13 cellular contexts compared by ENCODE assay signal in genomic region chr5:172010278-172010677, GRCh38. TPM values are rescaled to one million over a fixed set of nuclear protein-coding genes. Genes with fewer than 3 reads are reported as not detected.
A peak's percentile ranks its signal among the peaks of the same experiment; 100 is the strongest.
DNase-seq lines count a peak whose midpoint lies in the region; ATAC-seq and TF ChIP-seq lines count a peak whose summit lies in the region.
"Had no signal": no experiment of that assay in that cellular context is flagged by ENCODE, and none has a peak within 500 bp of the region (broad histone marks: within the 10 kb centered on the region; RNA-seq: fewer than 3 reads in every experiment).

No MANE protein-coding gene starts in this region.

- H3F3A ChIP-seq in smooth muscle cell (ENCODE audit: low read depth): peaks cover 14% of the 10 kb centered on the region

- TF ChIP-seq EP300 in tibial nerve (IDR thresholded peaks at IDR 0.05): no peak

- 35 to 45% methylated on average over 2 of the region's 2 CpGs for WGBS in heart right ventricle, 2 donors
- 76% methylated on average over 2 of the region's 2 CpGs for WGBS in smooth muscle cell (ENCODE audit: low lambda C conversion rate)
- WGBS in tibial nerve, 2 donors: 49% methylated on average over 2 of the region's 2 CpGs

- peaks cover 6 to 28% (median 17%) of the 10 kb centered on the region in 9 donors for H3K4me1 ChIP-seq in heart right ventricle
- peaks cover 24% of the 10 kb centered on the region for H3K4me1 ChIP-seq in smooth muscle cell (ENCODE audit: low read depth)
- H3K4me1 ChIP-seq in tibial nerve: peaks cover 0 to 16% (median 7%) of the 10 kb centered on the region in 4 donors

- intact Hi-C loops in heart right ventricle (cut with DNase I) (no loop called here), Right ventricle myocardium superior (cut with DNase I) (no loop called here)

- H3K9ac ChIP-seq in smooth muscle cell (ENCODE audit: low read depth): no peak overlapping the region

- H3K4me2 ChIP-seq in smooth muscle cell: no peak overlapping the region

- TF ChIP-seq POLR2A in tibial nerve (IDR thresholded peaks at IDR 0.05): no peak

- DNase-seq in heart right ventricle: no peak
- DNase-seq in Right ventricle myocardium superior: no peak
- DNase-seq in NCI-H1694 (lab: John Stamatoyannopoulos, UW): peak; percentile 61
- DNase-seq in cerebellar cortex (ENCODE audit: low spot score): peak; percentile 72
- no peak for DNase-seq in smooth muscle cell (lab: John Stamatoyannopoulos, UW; ENCODE audit: unreplicated experiment)
- DNase-seq in tibial nerve (ENCODE audit: low spot score in 2 of 2): no peak
- no peak for DNase-seq in stimulated activated CD4-positive, alpha-beta T cell treated with anti-CD3 and anti-CD28 coated beads, Interleukin-4, amount 100 ng/mL, for 4 hours
- DNase-seq in left lobe of liver (ENCODE audit: low spot score): no peak
- DNase-seq: activated CD8-positive, alpha-beta T cell treated with anti-CD3 and anti-CD28 coated beads, Interleukin-2, amount 10 ng/mL, durations not matched to agents 7 days and 5 days; CD4-positive, CD25-positive, alpha-beta regulatory T cell; nephron progenitor cell; stimulated activated CD4-positive, alpha-beta T cell treated with anti-CD3 and anti-CD28 coated beads, Interleukin-4, amount 100 ng/mL, for 24 hours; upper lobe of right lung had no signal

- H3K79me2 ChIP-seq in smooth muscle cell (ENCODE audit: low read depth): peaks cover 11% of the 10 kb centered on the region

- H3K9me3 ChIP-seq in heart right ventricle (no peaks in the 10 kb centered on the region), smooth muscle cell (replicated peaks; ENCODE audit: low read depth) (no peaks in the 10 kb centered on the region), tibial nerve (no peaks in the 10 kb centered on the region)
- H3K9me3 ChIP-seq: upper lobe of right lung had no signal

- H4K20me1 ChIP-seq in smooth muscle cell (ENCODE audit: low read depth): peaks cover 3% of the 10 kb centered on the region

- H3K27me3 ChIP-seq in heart right ventricle: no peaks in the 10 kb centered on the region
- H3K27me3 ChIP-seq in smooth muscle cell (ENCODE audit: low read depth): no peaks in the 10 kb centered on the region
- H3K27me3 ChIP-seq in tibial nerve: no peaks in the 10 kb centered on the region
- H3K27me3 ChIP-seq: upper lobe of right lung had no signal

- H3K27ac ChIP-seq in heart right ventricle (no peak overlapping the region), smooth muscle cell (ENCODE audit: low read depth) (no peak overlapping the region), tibial nerve (no peak overlapping the region)
- H3K27ac ChIP-seq: upper lobe of right lung had no signal

- no peak overlapping the region for H2AFZ ChIP-seq in smooth muscle cell (ENCODE audit: low read depth)

- H3K4me3 ChIP-seq in heart right ventricle: no peak overlapping the region
- no peak overlapping the region for H3K4me3 ChIP-seq in smooth muscle cell
- H3K4me3 ChIP-seq in tibial nerve: no peak overlapping the region
- H3K4me3 ChIP-seq: upper lobe of right lung had no signal

- H3K36me3 ChIP-seq in heart right ventricle (no peaks in the 10 kb centered on the region), smooth muscle cell (ENCODE audit: low read depth) (no peaks in the 10 kb centered on the region), tibial nerve (no peaks in the 10 kb centered on the region)
- H3K36me3 ChIP-seq: upper lobe of right lung had no signal

- ATAC-seq in heart right ventricle: no peak
- ATAC-seq in Right ventricle myocardium superior (ENCODE audit: poor library complexity): no peak
- no peak for ATAC-seq in left lobe of liver
- ATAC-seq: activated CD8-positive, alpha-beta T cell treated with anti-CD3 and anti-CD28 coated beads, Interleukin-2, amount 10 ng/mL, durations not matched to agents 7 days and 5 days; upper lobe of right lung had no signal

- TF ChIP-seq CTCF in heart right ventricle (IDR thresholded peaks at IDR 0.05) (peak in 5 of 9 donors; percentile 16 to 38 (median 31)), smooth muscle cell (IDR thresholded peaks at IDR 0.05; ENCODE audit: borderline replicate concordance, insufficient read depth, poor library complexity, severe bottlenecking) (peak; percentile 13), tibial nerve (IDR thresholded peaks at IDR 0.05) (no peak)

RNA-seq across cellular contexts. Expression of gene FBXW11, which starts 3.8 kb away (rescaled TPM):
- total RNA-seq in heart right ventricle (100 to 1,000 TPM in 1 of 10 donors, 10 to 100 TPM in 9; 51.4 to 108 (median 83.3) TPM), Right ventricle myocardium superior (59.3 TPM), smooth muscle cell (83.0 and 83.7 TPM in 2 replicates), tibial nerve (10 to 100 TPM; 49.2 to 96.4 (median 73.4) TPM), left lobe of liver (21.9 TPM)
- polyA plus RNA-seq in heart right ventricle (10 to 100 TPM in 1 of 2 donors, 1 to 10 TPM in 1; 5.3 to 19.2 TPM), smooth muscle cell (27.4 and 30.6 TPM in 2 replicates)

Comparison
In these comparisons a context has a peak if more than half of its experiments do, and no peak if none do; other contexts are left out.
1. DNase-seq: peak in NCI-H1694 (single experiment) and cerebellar cortex (single experiment); none in heart right ventricle (0 of 2), Right ventricle myocardium superior (single experiment), smooth muscle cell (single experiment), tibial nerve (0 of 2), stimulated activated CD4-positive, alpha-beta T cell treated with anti-CD3 and anti-CD28 coated beads, Interleukin-4, amount 100 ng/mL, for 4 hours (0 of 2) and left lobe of liver (single experiment).
2. CTCF ChIP-seq: peak in heart right ventricle (5 of 9) and smooth muscle cell (single experiment); none in tibial nerve (0 of 5).